Comparison of ENCODE assay signal across 9 cellular contexts in the genomic region with DNA sequence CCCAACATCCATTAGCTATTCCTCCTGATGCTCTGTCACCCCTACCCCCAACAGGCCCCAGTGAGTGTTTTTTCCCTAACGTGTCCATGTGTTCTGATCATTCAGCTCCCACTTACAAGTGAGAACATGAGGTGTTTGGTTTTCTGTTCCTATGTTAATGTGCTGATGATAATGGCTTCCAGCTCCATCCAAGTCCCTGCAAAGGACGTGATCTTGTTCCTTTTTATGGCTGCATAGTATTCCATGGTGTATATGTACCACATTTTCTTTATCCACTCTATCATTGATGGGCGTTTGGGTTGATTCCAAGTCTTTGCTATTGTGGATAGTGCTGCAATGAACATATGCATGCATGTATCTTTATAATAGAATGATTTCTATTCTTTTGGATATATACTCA. TPM values are rescaled to one million over a fixed set of nuclear protein-coding genes. Genes with fewer than 3 reads are reported as not detected.
"Had no signal": no experiment of that assay in that cellular context is flagged by ENCODE, and none has a peak within 500 bp of the region (broad histone marks: within the 10 kb centered on the region; RNA-seq: fewer than 3 reads in every experiment).

No MANE protein-coding gene starts in this region.

RNA-seq across cellular contexts. Expression of a gene that starts 47.8 kb away (rescaled TPM):
- total RNA-seq: OCI-LY7, PC-3, PC-9, Peyer's patch, Right ventricle myocardium inferior, Right ventricle myocardium superior, RPMI7951, SJCRH30 had no signal
- polyA plus RNA-seq: SK-N-SH had no signal
